38 cellular contexts compared by ENCODE assay signal in the genomic region with DNA sequence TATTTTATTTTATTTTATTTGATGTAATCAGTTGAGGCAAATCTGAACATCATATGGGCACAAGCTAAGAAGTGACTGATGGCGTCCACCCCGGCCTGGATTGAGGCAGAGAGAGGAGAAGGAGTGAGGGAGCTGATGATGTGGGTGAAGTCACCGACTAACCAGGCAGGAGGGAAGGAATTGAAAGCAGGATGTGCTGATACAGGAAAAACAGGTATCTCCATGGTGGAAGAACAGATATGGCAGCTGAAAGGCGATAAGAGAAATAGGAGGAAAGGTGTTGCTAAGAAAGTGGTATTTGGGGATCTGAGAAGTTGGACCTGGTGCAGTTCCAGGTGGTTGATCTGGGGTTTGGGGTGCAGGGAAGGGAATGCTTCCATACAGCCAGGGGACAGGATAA. TPM values are rescaled to one million over a fixed set of nuclear protein-coding genes. Genes with fewer than 3 reads are reported as not detected.
"Had no signal": no experiment of that assay in that cellular context is flagged by ENCODE, and none has a peak within 500 bp of the region (broad histone marks: within the 10 kb centered on the region; RNA-seq: fewer than 3 reads in every experiment).

No MANE protein-coding gene starts in this region.

- DNase-seq: activated B cell treated with CpG ODN at 0.5 μM for 24 hours; activated CD4-positive, alpha-beta memory T cell treated with anti-CD3 and anti-CD28 coated beads for 36 hours; activated CD4-positive, alpha-beta T cell treated with anti-CD3 and anti-CD28 coated beads for 4 hours; activated CD4-positive, alpha-beta T cell treated with anti-CD3 and anti-CD28 coated beads, Interleukin-2, amount 10 ng/mL, durations not matched to agents 24 days and 14 days; activated CD4-positive, alpha-beta T cell treated with anti-CD3 and anti-CD28 coated beads, Interleukin-2, amount 50 U/mL, for 1 hour; activated CD4-positive, alpha-beta T cell treated with anti-CD3 and anti-CD28 coated beads, Interleukin-2, amount 50 U/mL, for 4 hours; activated CD4-positive, CD25-positive, alpha-beta regulatory T cell treated with anti-CD3 and anti-CD28 coated beads, Interleukin-2, amount 50 U/mL, for 72 hours; activated CD8-positive, alpha-beta memory T cell treated with anti-CD3 and anti-CD28 coated beads, Interleukin-2, amount 50 U/mL, for 4 hours; activated CD8-positive, alpha-beta T cell treated with anti-CD3 and anti-CD28 coated beads for 36 hours; activated effector memory CD4-positive, alpha-beta T cell treated with anti-CD3 and anti-CD28 coated beads, Interleukin-2, amount 50 U/mL, for 16 hours; activated gamma-delta T cell treated with Interleukin-2 at 50 U/mL for 16 hours; activated naive CD4-positive, alpha-beta T cell; activated naive CD4-positive, alpha-beta T cell treated with anti-CD3 and anti-CD28 coated beads for 36 hours; activated naive CD4-positive, alpha-beta T cell treated with anti-CD3 and anti-CD28 coated beads, Interleukin-2, amount 50 U/mL, for 16 hours; activated naive CD8-positive, alpha-beta T cell treated with anti-CD3 and anti-CD28 coated beads for 36 hours; activated T-cell treated with anti-CD3 and anti-CD28 coated beads for 4 hours; activated T-cell treated with anti-CD3 and anti-CD28 coated beads, Interleukin-2, amount 50 U/mL, for 1 hour; activated T-cell treated with anti-CD3 and anti-CD28 coated beads, Interleukin-2, amount 50 U/mL, for 4 hours; activated T-cell treated with anti-CD3 and anti-CD28 coated beads, Interleukin-2, amount 50 U/mL, for 72 hours; adrenal gland; amniotic stem cell; aorta; body of pancreas; brain microvascular endothelial cell; central memory CD4-positive, alpha-beta T cell; T-cell; T-helper 2 cell; T-helper 9 cell had no signal

- FAIRE-seq: astrocyte, TTC549 had no signal

- H3K36me3 Mint-ChIP-seq: activated naive CD8-positive, alpha-beta T cell treated with anti-CD3 and anti-CD28 coated beads for 36 hours; T-cell had no signal

- ATAC-seq: activated CD8-positive, alpha-beta T cell treated with anti-CD3 and anti-CD28 coated beads for 36 hours; activated naive CD4-positive, alpha-beta T cell treated with anti-CD3 and anti-CD28 coated beads, Interleukin-2, amount 50 U/mL, for 72 hours; activated T-cell treated with anti-CD3 and anti-CD28 coated beads, Interleukin-2, amount 50 U/mL, for 4 hours; activated T-cell treated with anti-CD3 and anti-CD28 coated beads, Interleukin-2, amount 50 U/mL, for 72 hours; activated T-helper 17 cell treated with anti-CD3 and anti-CD28 coated beads, Interleukin-2, amount 50 U/mL, for 72 hours; body of pancreas; T-cell had no signal

- H3K4me1 Mint-ChIP-seq: activated B cell treated with CpG ODN at 0.5 μM for 24 hours; activated CD4-positive, alpha-beta T cell treated with anti-CD3 and anti-CD28 coated beads, Interleukin-2, amount 10 ng/mL, durations not matched to agents 24 days and 14 days; activated naive CD8-positive, alpha-beta T cell treated with anti-CD3 and anti-CD28 coated beads for 36 hours; activated T-helper 17 cell treated with anti-CD3 and anti-CD28 coated beads, Interleukin-2, amount 50 U/mL, for 72 hours; T-cell had no signal

- H3K27me3 ChIP-seq: adrenal gland, body of pancreas, brain microvascular endothelial cell, breast epithelium had no signal

- H3K9me3 ChIP-seq: adrenal gland had no signal

- H3K27me3 Mint-ChIP-seq: activated CD4-positive, alpha-beta memory T cell treated with anti-CD3 and anti-CD28 coated beads for 36 hours; activated CD8-positive, alpha-beta T cell treated with anti-CD3 and anti-CD28 coated beads for 36 hours had no signal

- H3K4me3 ChIP-seq: adrenal gland, body of pancreas, breast epithelium had no signal

- H3K4me1 ChIP-seq: adrenal gland, body of pancreas, breast epithelium had no signal

- H3K27ac ChIP-seq: adrenal gland, body of pancreas, brain microvascular endothelial cell, breast epithelium, VCaP had no signal

- H3K27ac Mint-ChIP-seq: activated B cell treated with CpG ODN at 0.5 μM for 24 hours; activated CD4-positive, alpha-beta memory T cell treated with anti-CD3 and anti-CD28 coated beads for 36 hours; activated CD4-positive, alpha-beta T cell treated with anti-CD3 and anti-CD28 coated beads, Interleukin-2, amount 10 ng/mL, durations not matched to agents 24 days and 14 days; activated CD8-positive, alpha-beta T cell treated with anti-CD3 and anti-CD28 coated beads for 36 hours; activated naive CD4-positive, alpha-beta T cell treated with anti-CD3 and anti-CD28 coated beads for 36 hours; activated naive CD4-positive, alpha-beta T cell treated with anti-CD3 and anti-CD28 coated beads, Interleukin-2, amount 50 U/mL, for 72 hours; activated naive CD8-positive, alpha-beta T cell treated with anti-CD3 and anti-CD28 coated beads for 36 hours; activated T-cell treated with anti-CD3 and anti-CD28 coated beads, Interleukin-2, amount 50 U/mL, for 72 hours; activated T-helper 1 cell treated with anti-CD3 and anti-CD28 coated beads, Interleukin-12 subunit alpha, Interleukin-12 subunit beta, Interleukin-2, Interleukin-4 antibody, amounts not matched to agents 30 ng/mL and 10 ng/mL and 1 ng/mL, durations not matched to agents 14 hours and 24 hours and 36 hours; activated T-helper 17 cell treated with anti-CD3 and anti-CD28 coated beads, Interleukin-2, amount 50 U/mL, for 72 hours; T-cell; T-helper 2 cell treated with Interferon-gamma antibody and Interleukin-4, amounts not matched to agents 5 μg/mL and 100 μg/mL, for 36 hours had no signal

- H3K36me3 ChIP-seq: adrenal gland, brain microvascular endothelial cell, breast epithelium had no signal

- H3K4me3 Mint-ChIP-seq: activated B cell treated with CpG ODN at 0.5 μM for 24 hours; activated CD4-positive, alpha-beta memory T cell treated with anti-CD3 and anti-CD28 coated beads for 36 hours; activated CD4-positive, alpha-beta T cell treated with anti-CD3 and anti-CD28 coated beads, Interleukin-2, amount 10 ng/mL, durations not matched to agents 24 days and 14 days; activated CD8-positive, alpha-beta T cell treated with anti-CD3 and anti-CD28 coated beads for 36 hours; activated naive CD4-positive, alpha-beta T cell treated with anti-CD3 and anti-CD28 coated beads for 36 hours; activated naive CD8-positive, alpha-beta T cell treated with anti-CD3 and anti-CD28 coated beads for 36 hours; activated T-cell treated with anti-CD3 and anti-CD28 coated beads, Interleukin-2, amount 50 U/mL, for 4 hours; activated T-cell treated with anti-CD3 and anti-CD28 coated beads, Interleukin-2, amount 50 U/mL, for 72 hours; activated T-helper 1 cell treated with anti-CD3 and anti-CD28 coated beads, Interleukin-12 subunit alpha, Interleukin-12 subunit beta, Interleukin-2, Interleukin-4 antibody, amounts not matched to agents 30 ng/mL and 10 ng/mL and 1 ng/mL, durations not matched to agents 14 hours and 24 hours and 36 hours; activated T-helper 17 cell treated with anti-CD3 and anti-CD28 coated beads, Interleukin-2, amount 50 U/mL, for 72 hours; T-cell; T-helper 2 cell treated with Interferon-gamma antibody and Interleukin-4, amounts not matched to agents 5 μg/mL and 100 μg/mL, for 36 hours had no signal

RNA-seq across cellular contexts. Expression of a gene that starts 37.6 kb away (rescaled TPM):
- total RNA-seq: activated B cell treated with CpG ODN at 0.5 μM for 24 hours; activated CD4-positive, alpha-beta memory T cell treated with anti-CD3 and anti-CD28 coated beads for 36 hours; activated CD4-positive, alpha-beta T cell treated with anti-CD3 and anti-CD28 coated beads, Interleukin-2, amount 10 ng/mL, durations not matched to agents 24 days and 14 days; activated CD8-positive, alpha-beta memory T cell treated with anti-CD3 and anti-CD28 coated beads for 36 hours; activated CD8-positive, alpha-beta T cell treated with anti-CD3 and anti-CD28 coated beads for 36 hours; activated naive CD4-positive, alpha-beta T cell treated with anti-CD3 and anti-CD28 coated beads for 36 hours; activated naive CD4-positive, alpha-beta T cell treated with anti-CD3 and anti-CD28 coated beads, Interleukin-2, amount 50 U/mL, for 72 hours; activated naive CD8-positive, alpha-beta T cell treated with anti-CD3 and anti-CD28 coated beads for 36 hours; activated T-cell treated with anti-CD3 and anti-CD28 coated beads, Interleukin-2, amount 50 U/mL, for 4 hours; activated T-cell treated with anti-CD3 and anti-CD28 coated beads, Interleukin-2, amount 50 U/mL, for 72 hours; activated T-helper 1 cell treated with anti-CD3 and anti-CD28 coated beads, Interleukin-12 subunit alpha, Interleukin-12 subunit beta, Interleukin-2, Interleukin-4 antibody, amounts not matched to agents 30 ng/mL and 10 ng/mL and 1 ng/mL, durations not matched to agents 14 hours and 24 hours and 36 hours; activated T-helper 17 cell treated with anti-CD3 and anti-CD28 coated beads, Interleukin-2, amount 50 U/mL, for 72 hours; adrenal gland; astrocyte; body of pancreas; breast epithelium; T-cell; T-helper 1 cell treated with Interleukin-12 subunit alpha and Interleukin-12 subunit beta and Interleukin-4 antibody, amounts not matched to agents 30 ng/mL and 1 ng/mL, for 36 hours had no signal
- polyA plus RNA-seq: adrenal gland, aorta had no signal
